ENCODE assay signal across 22 cellular contexts in the genomic region with DNA sequence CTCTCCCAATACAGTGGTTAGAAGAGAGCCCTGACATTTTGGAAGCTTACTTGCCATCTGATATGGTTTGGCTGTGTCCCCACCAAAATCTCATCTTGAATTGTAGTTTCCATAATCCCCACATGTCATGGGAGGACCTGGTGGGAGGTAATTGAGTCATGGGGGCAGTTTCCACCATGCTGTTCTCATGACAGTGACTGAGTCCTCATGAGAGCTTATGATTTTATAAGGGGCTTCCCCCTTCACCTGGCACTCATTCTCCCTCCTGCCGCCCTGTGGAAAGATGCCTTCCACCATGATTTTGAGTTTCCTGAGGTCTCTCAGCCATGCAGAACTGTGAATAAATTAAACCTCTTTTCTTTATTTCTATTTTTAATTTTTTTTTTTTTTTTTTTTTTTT. TPM values are rescaled to one million over a fixed set of nuclear protein-coding genes. Genes with fewer than 3 reads are reported as not detected.
DNase-seq lines count a peak whose midpoint lies in the region; ATAC-seq lines count a peak whose summit lies in the region.
"Had no signal": no experiment of that assay in that cellular context is flagged by ENCODE, and none has a peak within 500 bp of the region (broad histone marks: within the 10 kb centered on the region; RNA-seq: fewer than 3 reads in every experiment).

No MANE protein-coding gene starts in this region.

- peak; percentile 46 for ATAC-seq in stimulated activated naive CD8-positive, alpha-beta T cell treated with anti-CD3 and anti-CD28 coated beads, Interleukin-15, amount 100 ng/mL, for 72 hours
- no peak for ATAC-seq in HG03045 (IDR thresholded peaks at IDR 0.05; ENCODE audit: unreplicated experiment)
- no peak for ATAC-seq in GM18907 (IDR thresholded peaks at IDR 0.05; ENCODE audit: unreplicated experiment)
- ATAC-seq: activated CD8-positive, alpha-beta memory T cell treated with anti-CD3 and anti-CD28 coated beads, Interleukin-2, amount 10 ng/mL, durations not matched to agents 7 days and 5 days; gastroesophageal sphincter; HCT116; mucosa of descending colon; T-cell had no signal

- intact Hi-C loops in activated naive CD4-positive, alpha-beta T cell treated with anti-CD3 and anti-CD28 coated beads for 36 hours (cut with micrococcal nuclease) = no loop called here

- DNase-seq in activated naive CD4-positive, alpha-beta T cell treated with anti-CD3 and anti-CD28 coated beads for 36 hours = peak; percentile 35
- DNase-seq in activated naive CD4-positive, alpha-beta T cell (lab: John Stamatoyannopoulos, UW) = no peak
- DNase-seq in activated T-cell treated with anti-CD3 and anti-CD28 coated beads, Interleukin-2, amount 50 U/mL, for 48 hours = peak; percentile 43 to 49
- peak; percentile 24 for DNase-seq in stimulated activated CD4-positive, alpha-beta T cell treated with anti-CD3 and anti-CD28 coated beads, Interleukin-1b, Interleukin-23, amount 100 ng/mL, for 48 hours
- DNase-seq in stimulated activated naive CD8-positive, alpha-beta T cell treated with anti-CD3 and anti-CD28 coated beads, Interleukin-15, amount 100 ng/mL, for 72 hours = no peak
- DNase-seq: activated CD8-positive, alpha-beta memory T cell treated with anti-CD3 and anti-CD28 coated beads, Interleukin-2, amount 10 ng/mL, durations not matched to agents 7 days and 5 days; activated gamma-delta T cell; C1 segment of cervical spinal cord; DMS79; mucosa of descending colon; NCI-H1417 treated with DMSO at 0.1 percent for 48 hours; NCI-H2081; NCI-H226; NCI-H69; ovary; SJCRH30; T-cell; upper lobe of left lung had no signal

- H3K36me3 Mint-ChIP-seq in activated naive CD4-positive, alpha-beta T cell treated with anti-CD3 and anti-CD28 coated beads for 36 hours (ENCODE audit: low read depth) = no peaks in the 10 kb centered on the region
- H3K36me3 Mint-ChIP-seq: activated CD8-positive, alpha-beta memory T cell treated with anti-CD3 and anti-CD28 coated beads, Interleukin-2, amount 10 ng/mL, durations not matched to agents 7 days and 5 days; T-cell had no signal

- no peak overlapping the region for H3K27ac Mint-ChIP-seq in activated naive CD4-positive, alpha-beta T cell treated with anti-CD3 and anti-CD28 coated beads for 36 hours
- no peak overlapping the region for H3K27ac Mint-ChIP-seq in stimulated activated naive CD8-positive, alpha-beta T cell treated with anti-CD3 and anti-CD28 coated beads, Interleukin-15, amount 100 ng/mL, for 72 hours
- H3K27ac Mint-ChIP-seq: activated CD8-positive, alpha-beta memory T cell treated with anti-CD3 and anti-CD28 coated beads, Interleukin-2, amount 10 ng/mL, durations not matched to agents 7 days and 5 days; T-cell had no signal

- H3K27me3 Mint-ChIP-seq in activated naive CD4-positive, alpha-beta T cell treated with anti-CD3 and anti-CD28 coated beads for 36 hours (ENCODE audit: low read depth) = peaks cover 3% of the 10 kb centered on the region
- H3K27me3 Mint-ChIP-seq in stimulated activated naive CD8-positive, alpha-beta T cell treated with anti-CD3 and anti-CD28 coated beads, Interleukin-15, amount 100 ng/mL, for 72 hours = peaks cover 56% of the 10 kb centered on the region

- H3K9me3 Mint-ChIP-seq in activated naive CD4-positive, alpha-beta T cell treated with anti-CD3 and anti-CD28 coated beads for 36 hours = no peaks in the 10 kb centered on the region
- no peaks in the 10 kb centered on the region for H3K9me3 Mint-ChIP-seq in stimulated activated naive CD8-positive, alpha-beta T cell treated with anti-CD3 and anti-CD28 coated beads, Interleukin-15, amount 100 ng/mL, for 72 hours
- H3K9me3 Mint-ChIP-seq: T-cell had no signal

- H3K4me3 Mint-ChIP-seq in activated naive CD4-positive, alpha-beta T cell treated with anti-CD3 and anti-CD28 coated beads for 36 hours = no peak overlapping the region
- no peak overlapping the region for H3K4me3 Mint-ChIP-seq in stimulated activated naive CD8-positive, alpha-beta T cell treated with anti-CD3 and anti-CD28 coated beads, Interleukin-15, amount 100 ng/mL, for 72 hours
- H3K4me3 Mint-ChIP-seq: activated CD8-positive, alpha-beta memory T cell treated with anti-CD3 and anti-CD28 coated beads, Interleukin-2, amount 10 ng/mL, durations not matched to agents 7 days and 5 days; T-cell had no signal

- CTCF ChIA-PET in activated naive CD4-positive, alpha-beta T cell treated with anti-CD3 and anti-CD28 coated beads for 36 hours (lab: Charles Lee) = interaction anchor here (0.5 kb wide), 1 partner anchor 9 kb away, joined by 3 read pairs; no protein-coding TSS in a partner anchor

- H3K4me1 Mint-ChIP-seq in activated naive CD4-positive, alpha-beta T cell treated with anti-CD3 and anti-CD28 coated beads for 36 hours (ENCODE audit: low read depth) = peaks cover 13% of the 10 kb centered on the region
- H3K4me1 Mint-ChIP-seq in stimulated activated naive CD8-positive, alpha-beta T cell treated with anti-CD3 and anti-CD28 coated beads, Interleukin-15, amount 100 ng/mL, for 72 hours = peaks cover 28% of the 10 kb centered on the region

RNA-seq across cellular contexts. Expression of a gene that starts 28.8 kb away (rescaled TPM):
- total RNA-seq in activated naive CD4-positive, alpha-beta T cell treated with anti-CD3 and anti-CD28 coated beads for 36 hours = 1 to 10 TPM; 2.3 to 2.5 TPM

Comparison
In these comparisons a context has a peak if more than half of its experiments do, and no peak if none do; other contexts are left out.
1. DNase-seq: peak in activated naive CD4-positive, alpha-beta T cell treated with anti-CD3 and anti-CD28 coated beads for 36 hours (single experiment), activated T-cell treated with anti-CD3 and anti-CD28 coated beads, Interleukin-2, amount 50 U/mL, for 48 hours (2 of 2) and stimulated activated CD4-positive, alpha-beta T cell treated with anti-CD3 and anti-CD28 coated beads, Interleukin-1b, Interleukin-23, amount 100 ng/mL, for 48 hours (single experiment); none in activated naive CD4-positive, alpha-beta T cell (0 of 4) and stimulated activated naive CD8-positive, alpha-beta T cell treated with anti-CD3 and anti-CD28 coated beads, Interleukin-15, amount 100 ng/mL, for 72 hours (0 of 2).